8 cellular contexts compared by ENCODE assay signal in the genomic region with DNA sequence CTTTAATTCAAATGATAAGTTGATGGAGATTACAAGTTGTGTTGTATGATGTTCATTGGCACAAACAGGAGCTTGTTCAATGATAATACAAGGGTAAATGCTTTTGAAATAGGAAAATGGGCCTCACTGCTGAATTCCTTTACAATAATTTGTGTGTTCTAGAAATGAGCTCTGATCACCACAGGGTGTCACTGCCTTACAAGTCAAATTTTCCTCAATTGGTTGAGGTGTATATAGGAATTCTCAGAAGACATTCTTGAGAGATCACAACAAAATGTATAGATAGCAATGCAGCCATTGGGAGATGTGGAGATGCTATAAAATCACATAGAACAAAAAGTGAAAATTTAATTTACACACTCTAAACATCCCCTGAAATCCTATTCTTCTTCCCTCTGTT. TPM values are rescaled to one million over a fixed set of nuclear protein-coding genes. Genes with fewer than 3 reads are reported as not detected.
A peak's percentile ranks its signal among the peaks of the same experiment; 100 is the strongest.
DNase-seq lines count a peak whose midpoint lies in the region; ATAC-seq, FAIRE-seq and TF ChIP-seq lines count a peak whose summit lies in the region.

No MANE protein-coding gene starts in this region.

- peaks cover 22% of the 10 kb centered on the region for H3K36me3 Mint-ChIP-seq in MCF 10A (ENCODE audit: insufficient read depth, unreplicated experiment)

- intact Hi-C loops in MCF 10A (cut with micrococcal nuclease) (loop anchor here (1.0 to 10.0 kb wide), 2 partner anchors 283 to 445 kb away; a partner anchor contains a TSS), breast epithelium (cut with DNase I; ENCODE audit: low total_unique reads) (no loop called here)

- H3K4me1 ChIP-seq in breast epithelium: no peaks in the 10 kb centered on the region

- TF ChIP-seq POLR2A in breast epithelium (IDR thresholded peaks at IDR 0.05): no peak

- no peak overlapping the region for H3K27ac Mint-ChIP-seq in MCF 10A (ENCODE audit: low read depth, unreplicated experiment)

- H3K4me3 Mint-ChIP-seq in MCF 10A (ENCODE audit: unreplicated experiment): no peak overlapping the region

- peaks cover 0 to 39% of the 10 kb centered on the region in 2 donors for H3K27me3 ChIP-seq in breast epithelium

- ATAC-seq in GM19328 (IDR thresholded peaks at IDR 0.05; ENCODE audit: unreplicated experiment): no peak

- no TSS peak for BruUV-seq in MCF 10A (replicated peaks; lab: Mats Ljungman, UMichigan)

- CTCF ChIA-PET in MCF 10A (lab: Yijun Ruan, JAX): interaction anchor here (0.5 to 5.1 kb wide), 12 partner anchors 12 to 452 kb away, joined by 3 to 66 read pairs (median 3); a partner anchor contains a TSS

- TF ChIP-seq CTCF in MCF 10A (IDR thresholded peaks at IDR 0.05; ENCODE audit: unreplicated experiment) (peak; percentile 34), breast epithelium (IDR thresholded peaks at IDR 0.05) (no peak)

- peak; percentile 85 for FAIRE-seq in colon (lab: Jason Lieb, UNC)

- POLR2A ChIA-PET in MCF 10A (lab: Yijun Ruan, JAX): interaction anchor here (1.1 kb wide), 1 partner anchor 445 kb away, joined by 4 read pairs; no protein-coding TSS in a partner anchor

- H3K9me3 ChIP-seq in breast epithelium: no peaks in the 10 kb centered on the region

- no peaks in the 10 kb centered on the region for H3K36me3 ChIP-seq in breast epithelium

- H3K27me3 Mint-ChIP-seq in MCF 10A (ENCODE audit: insufficient read depth, unreplicated experiment): peaks cover 60% of the 10 kb centered on the region

- H3K9me3 Mint-ChIP-seq in MCF 10A (ENCODE audit: unreplicated experiment): no peaks in the 10 kb centered on the region

- H3K27ac ChIP-seq in breast epithelium: no peak overlapping the region

- peak; percentile 33 for DNase-seq in MCF 10A (ENCODE audit: unreplicated experiment)
- no peak for DNase-seq in breast epithelium (ENCODE audit: low spot score in 2 of 2)
- peak; percentile 1 for DNase-seq in NCI-H226
- DNase-seq in skeletal muscle cell (ENCODE audit: low read depth): peak; percentile 1
- DNase-seq in mesenteric fat pad (ENCODE audit: low spot score): no peak
- no peak for DNase-seq in T-helper 9 cell

- no peaks in the 10 kb centered on the region for H3K4me1 Mint-ChIP-seq in MCF 10A (ENCODE audit: insufficient read depth, unreplicated experiment)

- no peak overlapping the region for H3K4me3 ChIP-seq in breast epithelium
- no peak overlapping the region for H3K4me3 ChIP-seq in skeletal muscle cell (ENCODE audit: low read depth, low read length)

RNA-seq across cellular contexts. Expression of a gene that starts 49.6 kb away (rescaled TPM):
- 12.6 and 14.0 TPM in 2 replicates for total RNA-seq in MCF 10A (2022)
- total RNA-seq in breast epithelium: 10 to 100 TPM; 23.6 to 27.4 (median 25.4) TPM
- total RNA-seq in mesenteric fat pad: 22.2 TPM

Comparison
In these comparisons a context has a peak if more than half of its experiments do, and no peak if none do; other contexts are left out.
1. DNase-seq: peak in MCF 10A (single experiment), NCI-H226 (single experiment) and skeletal muscle cell (single experiment); none in breast epithelium (0 of 2), mesenteric fat pad (single experiment) and T-helper 9 cell (single experiment).